Comparison of ENCODE assay signal across 1 cellular context in the genomic region with DNA sequence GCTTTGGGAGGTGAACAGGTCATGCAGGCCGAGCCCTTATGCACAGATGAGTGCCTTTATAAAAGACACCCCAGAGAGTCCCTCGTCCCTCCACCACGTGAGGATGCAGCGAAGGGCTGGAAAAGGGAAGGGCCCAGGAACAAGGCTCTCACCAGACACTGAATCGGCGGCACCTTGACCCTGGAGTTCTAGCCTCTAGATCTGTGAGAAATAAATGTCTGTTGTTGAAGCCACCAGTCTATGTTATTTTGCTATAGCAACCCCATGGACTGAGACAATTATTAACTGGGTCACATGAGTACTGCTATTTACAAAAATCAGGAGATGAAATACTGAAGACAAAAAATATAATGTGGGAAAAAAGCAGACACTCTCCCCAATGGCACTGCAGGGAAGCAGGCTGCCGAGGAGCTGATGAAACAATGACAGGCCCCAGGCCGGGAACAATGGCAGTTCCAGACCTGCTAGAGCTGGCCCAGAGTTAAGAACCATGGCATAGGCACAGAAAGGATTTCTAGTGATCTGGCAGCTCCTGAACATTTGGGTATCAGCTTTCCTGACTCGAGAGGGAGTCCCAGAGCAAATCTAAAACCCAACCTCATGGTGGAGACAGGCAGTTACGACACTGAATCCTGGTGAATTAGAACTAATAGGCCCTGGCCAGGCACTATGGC.
TF ChIP-seq lines count a peak whose summit lies in the region.

No MANE protein-coding gene starts in this region.

TF ChIP-seq in HepG2, 621 proteins besides CTCF, POLR2A, EP300 and RAD21 (continues in another document):
- TF ChIP-seq SIN3B (IDR thresholded peaks at IDR 0.05; ENCODE audit: low read length) (no peak), POLR2AphosphoS2 (IDR thresholded peaks at IDR 0.05; ENCODE audit: low read depth, low read length) (no peak), ZNF225 (CRISPR knock-in tag; IDR thresholded peaks at IDR 0.05) (no peak), SETDB1 (CRISPR knock-in tag; IDR thresholded peaks at IDR 0.05; ENCODE audit: borderline replicate concordance) (no peak), HNF4A (CRISPR knock-in tag; IDR thresholded peaks at IDR 0.05) (no peak), ZNF572 (CRISPR knock-in tag; IDR thresholded peaks at IDR 0.05) (no peak), KMT2A (CRISPR knock-in tag; IDR thresholded peaks at IDR 0.05) (no peak), ZNF350 (CRISPR knock-in tag; IDR thresholded peaks at IDR 0.05; ENCODE audit: borderline replicate concordance, low read depth) (no peak), ZSCAN31 (CRISPR knock-in tag; IDR thresholded peaks at IDR 0.05; ENCODE audit: low read depth) (no peak), MEF2D (CRISPR knock-in tag; IDR thresholded peaks at IDR 0.05) (no peak), ZNF256 (CRISPR knock-in tag; conservative IDR thresholded peaks at IDR 0.05) (no peak), ERF (CRISPR knock-in tag; IDR thresholded peaks at IDR 0.05) (peak; percentile 37; the same call in 1 of the 2 replicates), ZFP36L2 (CRISPR knock-in tag; IDR thresholded peaks at IDR 0.05) (no peak), JUN (CRISPR knock-in tag; IDR thresholded peaks at IDR 0.05) (no peak), TGIF2 (CRISPR knock-in tag; IDR thresholded peaks at IDR 0.05) (no peak), SMARCE1 (IDR thresholded peaks at IDR 0.05; ENCODE audit: borderline replicate concordance) (no peak), THYN1 (CRISPR knock-in tag; IDR thresholded peaks at IDR 0.05; ENCODE audit: borderline replicate concordance, low read depth) (no peak), HOXA9 (CRISPR knock-in tag; IDR thresholded peaks at IDR 0.05; ENCODE audit: borderline replicate concordance) (no peak), RARA (CRISPR knock-in tag; IDR thresholded peaks at IDR 0.05) (no peak), KAT7 (CRISPR knock-in tag; IDR thresholded peaks at IDR 0.05; ENCODE audit: borderline replicate concordance) (no peak), ZNF136 (CRISPR knock-in tag; IDR thresholded peaks at IDR 0.05; ENCODE audit: low read depth) (no peak), NFRKB (IDR thresholded peaks at IDR 0.05) (no peak), ZNF614 (CRISPR knock-in tag; IDR thresholded peaks at IDR 0.05; ENCODE audit: borderline replicate concordance) (peak; percentile 43; the same call in 1 of the 2 replicates), ZNF10 (CRISPR knock-in tag; IDR thresholded peaks at IDR 0.05; ENCODE audit: borderline replicate concordance, low read depth) (no peak), MIER3 (CRISPR knock-in tag; IDR thresholded peaks at IDR 0.05; ENCODE audit: borderline replicate concordance) (no peak), PRMT3 (CRISPR knock-in tag; IDR thresholded peaks at IDR 0.05; ENCODE audit: borderline replicate concordance, low read depth) (no peak), ZNF841 (CRISPR knock-in tag; IDR thresholded peaks at IDR 0.05; ENCODE audit: borderline replicate concordance) (no peak), ZSCAN22 (CRISPR knock-in tag; IDR thresholded peaks at IDR 0.05) (no peak), GABPA (IDR thresholded peaks at IDR 0.05; ENCODE audit: low read depth, low read length) (no peak), GABPA (CRISPR knock-in tag; IDR thresholded peaks at IDR 0.05; ENCODE audit: low read depth) (no peak), ZNF709 (CRISPR knock-in tag; IDR thresholded peaks at IDR 0.05) (no peak), STAG1 (CRISPR knock-in tag; IDR thresholded peaks at IDR 0.05) (no peak), HES4 (CRISPR knock-in tag; IDR thresholded peaks at IDR 0.05; ENCODE audit: borderline replicate concordance) (no peak), NFE2L2 (IDR thresholded peaks at IDR 0.05; ENCODE audit: low read length) (no peak), HMGA1 (CRISPR knock-in tag; conservative IDR thresholded peaks at IDR 0.05) (no peak), SAP130 (CRISPR knock-in tag; IDR thresholded peaks at IDR 0.05; ENCODE audit: low read depth) (peak; percentile 47), TCF7 (IDR thresholded peaks at IDR 0.05; ENCODE audit: low read depth) (no peak), FOXA3 (CRISPR knock-in tag; IDR thresholded peaks at IDR 0.05) (peak; percentile 47), RFX1 (IDR thresholded peaks at IDR 0.05) (peak; percentile 78), SRY (CRISPR knock-in tag; IDR thresholded peaks at IDR 0.05) (no peak), ATF7 (IDR thresholded peaks at IDR 0.05) (no peak), ATF7 (CRISPR knock-in tag; IDR thresholded peaks at IDR 0.05) (no peak)
- TF ChIP-seq, protein P1, sequence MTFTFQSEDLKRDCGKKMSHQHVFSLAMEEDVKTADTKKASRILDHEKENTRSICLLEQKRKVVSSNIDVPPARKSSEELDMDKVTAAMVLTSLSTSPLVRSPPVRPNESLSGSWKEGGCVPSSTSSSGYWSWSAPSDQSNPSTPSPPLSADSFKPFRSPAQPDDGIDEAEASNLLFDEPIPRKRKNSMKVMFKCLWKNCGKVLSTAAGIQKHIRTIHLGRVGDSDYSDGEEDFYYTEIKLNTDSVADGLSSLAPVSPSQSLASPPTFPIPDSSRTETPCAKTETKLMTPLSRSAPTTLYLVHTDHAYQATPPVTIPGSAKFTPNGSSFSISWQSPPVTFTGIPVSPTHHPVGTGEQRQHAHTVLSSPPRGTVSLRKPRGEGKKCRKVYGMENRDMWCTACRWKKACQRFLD (CRISPR knock-in tag; IDR thresholded peaks at IDR 0.05; ENCODE audit: borderline replicate concordance): no peak
- TF ChIP-seq, protein P2, sequence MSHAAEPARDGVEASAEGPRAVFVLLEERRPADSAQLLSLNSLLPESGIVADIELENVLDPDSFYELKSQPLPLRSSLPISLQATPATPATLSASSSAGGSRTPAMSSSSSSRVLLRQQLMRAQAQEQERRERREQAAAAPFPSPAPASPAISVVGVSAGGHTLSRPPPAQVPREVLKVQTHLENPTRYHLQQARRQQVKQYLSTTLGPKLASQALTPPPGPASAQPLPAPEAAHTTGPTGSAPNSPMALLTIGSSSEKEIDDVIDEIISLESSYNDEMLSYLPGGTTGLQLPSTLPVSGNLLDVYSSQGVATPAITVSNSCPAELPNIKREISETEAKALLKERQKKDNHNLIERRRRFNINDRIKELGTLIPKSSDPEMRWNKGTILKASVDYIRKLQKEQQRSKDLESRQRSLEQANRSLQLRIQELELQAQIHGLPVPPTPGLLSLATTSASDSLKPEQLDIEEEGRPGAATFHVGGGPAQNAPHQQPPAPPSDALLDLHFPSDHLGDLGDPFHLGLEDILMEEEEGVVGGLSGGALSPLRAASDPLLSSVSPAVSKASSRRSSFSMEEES (CRISPR knock-in tag; IDR thresholded peaks at IDR 0.05): peak; percentile 27; the same call in 1 of the 2 replicates
- TF ChIP-seq, protein P3, sequence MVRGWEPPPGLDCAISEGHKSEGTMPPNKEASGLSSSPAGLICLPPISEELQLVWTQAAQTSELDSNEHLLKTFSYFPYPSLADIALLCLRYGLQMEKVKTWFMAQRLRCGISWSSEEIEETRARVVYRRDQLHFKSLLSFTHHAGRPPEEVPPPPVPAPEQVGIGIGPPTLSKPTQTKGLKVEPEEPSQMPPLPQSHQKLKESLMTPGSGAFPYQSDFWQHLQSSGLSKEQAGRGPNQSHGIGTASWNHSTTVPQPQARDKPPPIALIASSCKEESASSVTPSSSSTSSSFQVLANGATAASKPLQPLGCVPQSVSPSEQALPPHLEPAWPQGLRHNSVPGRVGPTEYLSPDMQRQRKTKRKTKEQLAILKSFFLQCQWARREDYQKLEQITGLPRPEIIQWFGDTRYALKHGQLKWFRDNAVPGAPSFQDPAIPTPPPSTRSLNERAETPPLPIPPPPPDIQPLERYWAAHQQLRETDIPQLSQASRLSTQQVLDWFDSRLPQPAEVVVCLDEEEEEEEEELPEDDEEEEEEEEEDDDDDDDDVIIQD (CRISPR knock-in tag; IDR thresholded peaks at IDR 0.05; ENCODE audit: low read depth): no peak
- TF ChIP-seq, protein P4, sequence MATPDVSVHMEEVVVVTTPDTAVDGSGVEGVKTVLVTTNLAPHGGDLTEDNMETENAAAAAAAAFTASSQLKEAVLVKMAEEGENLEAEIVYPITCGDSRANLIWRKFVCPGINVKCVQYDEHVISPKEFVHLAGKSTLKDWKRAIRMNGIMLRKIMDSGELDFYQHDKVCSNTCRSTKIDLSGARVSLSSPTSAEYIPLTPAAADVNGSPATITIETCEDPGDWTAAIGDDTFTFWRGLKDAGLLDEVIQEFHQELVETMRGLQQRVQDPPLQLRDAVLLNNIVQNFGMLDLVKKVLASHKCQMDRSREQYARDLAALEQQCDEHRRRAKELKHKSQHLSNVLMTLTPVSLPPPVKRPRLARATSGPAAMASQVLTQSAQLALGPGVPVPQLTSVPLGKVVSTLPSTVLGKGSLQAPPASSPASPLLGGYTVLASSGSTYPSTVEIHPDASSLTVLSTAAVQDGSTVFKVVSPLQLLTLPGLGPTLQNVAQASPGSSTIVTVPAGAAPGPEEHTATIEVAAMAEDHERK (CRISPR knock-in tag; IDR thresholded peaks at IDR 0.05; ENCODE audit: low read depth): no peak
- TF ChIP-seq, protein P5, sequence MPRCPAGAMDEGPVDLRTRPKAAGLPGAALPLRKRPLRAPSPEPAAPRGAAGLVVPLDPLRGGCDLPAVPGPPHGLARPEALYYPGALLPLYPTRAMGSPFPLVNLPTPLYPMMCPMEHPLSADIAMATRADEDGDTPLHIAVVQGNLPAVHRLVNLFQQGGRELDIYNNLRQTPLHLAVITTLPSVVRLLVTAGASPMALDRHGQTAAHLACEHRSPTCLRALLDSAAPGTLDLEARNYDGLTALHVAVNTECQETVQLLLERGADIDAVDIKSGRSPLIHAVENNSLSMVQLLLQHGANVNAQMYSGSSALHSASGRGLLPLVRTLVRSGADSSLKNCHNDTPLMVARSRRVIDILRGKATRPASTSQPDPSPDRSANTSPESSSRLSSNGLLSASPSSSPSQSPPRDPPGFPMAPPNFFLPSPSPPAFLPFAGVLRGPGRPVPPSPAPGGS (CRISPR knock-in tag; IDR thresholded peaks at IDR 0.05): no peak
- TF ChIP-seq, protein P6, sequence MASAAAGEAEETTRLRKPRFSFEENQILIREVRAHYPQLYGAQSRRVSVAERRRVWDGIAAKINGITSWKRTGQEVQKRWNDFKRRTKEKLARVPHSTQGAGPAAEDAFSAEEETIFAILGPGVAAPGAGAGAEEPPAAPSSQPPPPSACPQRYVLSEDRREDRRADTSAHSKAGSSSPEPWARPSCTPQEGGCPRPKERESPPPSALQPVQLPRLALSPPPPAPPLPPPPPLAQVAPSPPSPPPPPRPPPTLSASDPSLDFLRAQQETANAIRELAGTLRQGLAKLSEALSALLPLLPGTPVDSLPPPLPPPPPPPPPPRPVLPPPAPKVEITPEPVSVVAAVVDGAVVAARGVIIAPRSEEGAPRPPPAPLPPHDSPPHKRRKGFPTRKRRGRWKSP (CRISPR knock-in tag; IDR thresholded peaks at IDR 0.05): no peak
- TF ChIP-seq, protein P7, sequence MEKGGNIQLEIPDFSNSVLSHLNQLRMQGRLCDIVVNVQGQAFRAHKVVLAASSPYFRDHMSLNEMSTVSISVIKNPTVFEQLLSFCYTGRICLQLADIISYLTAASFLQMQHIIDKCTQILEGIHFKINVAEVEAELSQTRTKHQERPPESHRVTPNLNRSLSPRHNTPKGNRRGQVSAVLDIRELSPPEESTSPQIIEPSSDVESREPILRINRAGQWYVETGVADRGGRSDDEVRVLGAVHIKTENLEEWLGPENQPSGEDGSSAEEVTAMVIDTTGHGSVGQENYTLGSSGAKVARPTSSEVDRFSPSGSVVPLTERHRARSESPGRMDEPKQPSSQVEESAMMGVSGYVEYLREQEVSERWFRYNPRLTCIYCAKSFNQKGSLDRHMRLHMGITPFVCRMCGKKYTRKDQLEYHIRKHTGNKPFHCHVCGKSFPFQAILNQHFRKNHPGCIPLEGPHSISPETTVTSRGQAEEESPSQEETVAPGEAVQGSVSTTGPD (CRISPR knock-in tag; IDR thresholded peaks at IDR 0.05): no peak
- TF ChIP-seq, protein P8, sequence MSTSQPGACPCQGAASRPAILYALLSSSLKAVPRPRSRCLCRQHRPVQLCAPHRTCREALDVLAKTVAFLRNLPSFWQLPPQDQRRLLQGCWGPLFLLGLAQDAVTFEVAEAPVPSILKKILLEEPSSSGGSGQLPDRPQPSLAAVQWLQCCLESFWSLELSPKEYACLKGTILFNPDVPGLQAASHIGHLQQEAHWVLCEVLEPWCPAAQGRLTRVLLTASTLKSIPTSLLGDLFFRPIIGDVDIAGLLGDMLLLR (CRISPR knock-in tag; IDR thresholded peaks at IDR 0.05): no peak
- TF ChIP-seq, protein P9, sequence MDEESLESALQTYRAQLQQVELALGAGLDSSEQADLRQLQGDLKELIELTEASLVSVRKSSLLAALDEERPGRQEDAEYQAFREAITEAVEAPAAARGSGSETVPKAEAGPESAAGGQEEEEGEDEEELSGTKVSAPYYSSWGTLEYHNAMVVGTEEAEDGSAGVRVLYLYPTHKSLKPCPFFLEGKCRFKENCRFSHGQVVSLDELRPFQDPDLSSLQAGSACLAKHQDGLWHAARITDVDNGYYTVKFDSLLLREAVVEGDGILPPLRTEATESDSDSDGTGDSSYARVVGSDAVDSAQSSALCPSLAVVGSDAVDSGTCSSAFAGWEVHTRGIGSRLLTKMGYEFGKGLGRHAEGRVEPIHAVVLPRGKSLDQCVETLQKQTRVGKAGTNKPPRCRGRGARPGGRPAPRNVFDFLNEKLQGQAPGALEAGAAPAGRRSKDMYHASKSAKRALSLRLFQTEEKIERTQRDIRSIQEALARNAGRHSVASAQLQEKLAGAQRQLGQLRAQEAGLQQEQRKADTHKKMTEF (CRISPR knock-in tag; IDR thresholded peaks at IDR 0.05): peak; percentile 39; the same call in 1 of the 2 replicates
- TF ChIP-seq, protein P10, sequence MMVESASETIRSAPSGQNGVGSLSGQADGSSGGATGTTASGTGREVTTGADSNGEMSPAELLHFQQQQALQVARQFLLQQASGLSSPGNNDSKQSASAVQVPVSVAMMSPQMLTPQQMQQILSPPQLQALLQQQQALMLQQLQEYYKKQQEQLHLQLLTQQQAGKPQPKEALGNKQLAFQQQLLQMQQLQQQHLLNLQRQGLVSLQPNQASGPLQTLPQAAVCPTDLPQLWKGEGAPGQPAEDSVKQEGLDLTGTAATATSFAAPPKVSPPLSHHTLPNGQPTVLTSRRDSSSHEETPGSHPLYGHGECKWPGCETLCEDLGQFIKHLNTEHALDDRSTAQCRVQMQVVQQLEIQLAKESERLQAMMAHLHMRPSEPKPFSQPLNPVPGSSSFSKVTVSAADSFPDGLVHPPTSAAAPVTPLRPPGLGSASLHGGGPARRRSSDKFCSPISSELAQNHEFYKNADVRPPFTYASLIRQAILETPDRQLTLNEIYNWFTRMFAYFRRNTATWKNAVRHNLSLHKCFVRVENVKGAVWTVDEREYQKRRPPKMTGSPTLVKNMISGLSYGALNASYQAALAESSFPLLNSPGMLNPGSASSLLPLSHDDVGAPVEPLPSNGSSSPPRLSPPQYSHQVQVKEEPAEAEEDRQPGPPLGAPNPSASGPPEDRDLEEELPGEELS (CRISPR knock-in tag; IDR thresholded peaks at IDR 0.05): no peak
